Comparison of ENCODE assay signal across 8 cellular contexts in the genomic region with DNA sequence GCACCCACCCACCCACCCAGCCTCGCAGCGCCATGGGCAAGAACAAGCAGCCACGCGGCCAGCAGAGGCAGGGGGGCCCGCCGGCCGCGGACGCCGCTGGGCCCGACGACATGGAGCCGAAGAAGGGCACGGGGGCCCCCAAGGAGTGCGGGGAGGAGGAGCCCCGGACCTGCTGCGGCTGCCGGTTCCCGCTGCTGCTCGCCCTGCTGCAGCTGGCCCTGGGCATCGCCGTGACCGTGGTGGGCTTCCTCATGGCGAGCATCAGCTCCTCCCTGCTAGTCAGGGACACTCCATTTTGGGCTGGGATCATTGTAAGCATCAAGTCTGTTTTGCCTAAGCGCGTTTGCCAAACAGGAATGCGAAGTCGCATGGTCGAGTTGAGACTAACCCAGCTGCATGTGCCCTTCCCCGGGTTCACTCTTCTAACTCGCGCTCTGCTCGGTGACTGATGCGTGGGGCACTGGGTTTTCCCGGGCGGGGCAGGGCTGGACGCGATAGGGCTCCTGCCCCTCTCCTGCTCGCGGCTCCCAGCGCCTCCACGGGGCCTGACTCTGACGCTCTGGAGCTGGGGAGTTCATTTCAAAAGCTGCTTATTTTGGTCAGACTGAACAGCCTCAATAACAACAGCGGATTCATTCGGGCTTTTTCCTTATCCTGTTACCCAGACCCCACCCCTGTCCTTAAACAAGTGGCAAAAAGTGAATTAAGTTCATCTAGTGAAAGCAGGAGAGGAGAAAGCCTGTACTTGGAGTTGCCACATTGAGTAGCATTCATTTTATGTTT. TPM values are rescaled to one million over a fixed set of nuclear protein-coding genes. Genes with fewer than 3 reads are reported as not detected.
DNase-seq lines count a peak whose midpoint lies in the region; ATAC-seq, FAIRE-seq and TF ChIP-seq lines count a peak whose summit lies in the region.

No MANE protein-coding gene starts in this region.

- TF ChIP-seq RAD21 in K562 (CRISPR knock-in tag; conservative IDR thresholded peaks at IDR 0.05 in 1 of 2, IDR thresholded peaks at IDR 0.05 in 1 of 2), result no peak

- no peak overlapping the region for H2AFZ ChIP-seq in K562 (ENCODE audit: low read depth, low read length)

- H3K4me3 ChIP-seq in AG04450 (ENCODE audit: low read depth, low read length) (peak overlapping the region; percentile 65), MG63 (peak overlapping the region; percentile 35), K562 (no peak overlapping the region), iPS-15b (ENCODE audit: low read depth, low read length) (peak overlapping the region; percentile 61)

- no peak overlapping the region for H3K4me2 ChIP-seq in K562 (ENCODE audit: insufficient read depth, low read length)

- no peak for FAIRE-seq in K562 (lab: Jason Lieb, UNC)

- H3K79me2 ChIP-seq in K562 (ENCODE audit: control insufficient read depth, insufficient read depth, low read length), result no peaks in the 10 kb centered on the region

- TF ChIP-seq POLR2A in K562 (conservative IDR thresholded peaks at IDR 0.05), result no peak

- no peaks in the 10 kb centered on the region for H3K9me3 ChIP-seq in AG04450 (ENCODE audit: control insufficient read depth, insufficient read depth, low read length)
- H3K9me3 ChIP-seq in MG63, result no peaks in the 10 kb centered on the region
- H3K9me3 ChIP-seq in K562 (replicated peaks; ENCODE audit: control insufficient read depth, insufficient read depth, low read depth, low read length), result no peaks in the 10 kb centered on the region
- no peaks in the 10 kb centered on the region for H3K9me3 ChIP-seq in iPS-15b (ENCODE audit: control insufficient read depth, insufficient read depth, low read length)

- WGBS in K562 (ENCODE audit: insufficient coverage, low coverage, missing lambda C conversion rate), result 7% methylated on average over 41 of the region's 45 CpGs

- BruUV-seq in K562 (replicated peaks; lab: Mats Ljungman, UMichigan), result no TSS peak

- H3K27me3 ChIP-seq in AG04450 (ENCODE audit: control insufficient read depth, insufficient read depth, low read length), result no peaks in the 10 kb centered on the region
- no peaks in the 10 kb centered on the region for H3K27me3 ChIP-seq in MG63
- H3K27me3 ChIP-seq in K562 (ENCODE audit: control insufficient read depth in 2 of 2, insufficient read depth in 2 of 2, low read length in 2 of 2), result peaks cover 8 to 27% of the 10 kb centered on the region in 2 experiments; a peak in 4 of 5 replicates
- peaks cover 44% of the 10 kb centered on the region for H3K27me3 ChIP-seq in iPS-15b (ENCODE audit: control insufficient read depth, insufficient read depth, low read length)

- no peak for TF ChIP-seq EP300 in K562 (IDR thresholded peaks at IDR 0.05; ENCODE audit: low read length)

- TF ChIP-seq CTCF in AG04450 (IDR thresholded peaks at IDR 0.05; ENCODE audit: low read depth, low read length) (no peak), K562 (IDR thresholded peaks at IDR 0.05 in 2 of 3, conservative IDR thresholded peaks at IDR 0.05 in 1 of 3; ENCODE audit: insufficient read depth in 2 of 3, low read depth in 1 of 3, low read length in 3 of 3) (no peak)

- H3K36me3 ChIP-seq in MG63, result no peaks in the 10 kb centered on the region
- H3K36me3 ChIP-seq in K562 (ENCODE audit: control insufficient read depth, insufficient read depth, low read length), result no peaks in the 10 kb centered on the region
- no peaks in the 10 kb centered on the region for H3K36me3 ChIP-seq in iPS-15b (ENCODE audit: control insufficient read depth, insufficient read depth, low read length)

- no peaks in the 10 kb centered on the region for H3K9me1 ChIP-seq in K562 (ENCODE audit: control insufficient read depth, insufficient read depth, low read length)

- ATAC-seq in GM18868 (IDR thresholded peaks at IDR 0.05; ENCODE audit: unreplicated experiment) (peak; percentile 57), K562 (no peak), GM21825 (IDR thresholded peaks at IDR 0.05; ENCODE audit: unreplicated experiment) (no peak)

- H3K4me1 ChIP-seq in K562 (replicated peaks in 1 of 2; ENCODE audit: control insufficient read depth in 2 of 2, insufficient read depth in 2 of 2, low read length in 2 of 2) (peaks cover 0 to 10% of the 10 kb centered on the region in 2 experiments; a peak in 2 of 5 replicates), iPS-15b (ENCODE audit: control insufficient read depth, insufficient read depth, low read length) (peaks cover 4% of the 10 kb centered on the region)

- intact Hi-C loops in K562 (cut with micrococcal nuclease), result no loop called here

- CTCF ChIA-PET in AG04450 (lab: Charles Lee) (no interaction called here), K562 (lab: Yijun Ruan, JAX; ENCODE audit: low intra/inter-chr PET ratio) (no interaction called here)

- in situ Hi-C loops in K562 (cut with MboI), result no loop called here

- H3K9ac ChIP-seq in K562 (ENCODE audit: insufficient read depth in 1 of 2, low read depth in 2 of 2, low read length in 2 of 2), result no peak overlapping the region
- H3K9ac ChIP-seq in iPS-15b (ENCODE audit: low read depth, low read length), result peak overlapping the region; percentile 32

- DNase-seq in AG04450 (ENCODE audit: low read depth, low spot score), result no peak
- peak; percentile 52 for DNase-seq in MG63
- DNase-seq in K562 (ENCODE audit: extremely low read depth in 1 of 4, low spot score in 3 of 4), result no peak
- peak; percentile 80 for DNase-seq in putamen (ENCODE audit: low spot score)
- DNase-seq in stimulated activated CD4-positive, alpha-beta T cell treated with anti-CD3 and anti-CD28 coated beads, Interleukin-1b, Interleukin-23, amount 100 ng/mL, for 48 hours, result no peak

- peak overlapping the region; percentile 55 for H3K27ac ChIP-seq in AG04450 (ENCODE audit: low read depth, low read length)
- no peak overlapping the region for H3K27ac ChIP-seq in K562 (ENCODE audit: extremely low read depth, low read depth, low read length)

- POLR2A ChIA-PET in AG04450 (lab: Yijun Ruan, JAX), result interaction anchor here (0.6 to 1.3 kb wide), 3 partner anchors 43 to 79 kb away, joined by 3 to 6 read pairs (median 3); a partner anchor contains a TSS
- POLR2A ChIA-PET in K562 (lab: Yijun Ruan, JAX), result no interaction called here

- H4K20me1 ChIP-seq in K562 (replicated peaks; ENCODE audit: control insufficient read depth, insufficient read depth, low read length), result no peaks in the 10 kb centered on the region

TF ChIP-seq in K562, 482 proteins besides CTCF, POLR2A, EP300 and RAD21:
- TF ChIP-seq ERF (CRISPR knock-in tag; IDR thresholded peaks at IDR 0.05) (0 out of 2 replicates have a peak, but pooled peaks have one; percentile 32), ZNF436 (CRISPR knock-in tag; IDR thresholded peaks at IDR 0.05) (no peak), MAZ (CRISPR knock-in tag; conservative IDR thresholded peaks at IDR 0.05 in 1 of 2, IDR thresholded peaks at IDR 0.05 in 1 of 2) (0 out of 4 replicates have a peak, but pooled peaks of 1 of the 2 experiments have one; percentile 30)

RNA-seq across cellular contexts. Expression of a gene that starts 0.5 kb away (rescaled TPM):
- polyA plus RNA-seq in AG04450 (2011; rRNA removed) (19.9 and 21.6 TPM in 2 replicates), K562 (2011; rRNA removed) (not detected in 2 replicates), K562 (2014; fragmentation: Illumina TruSeq; extraction: Trizol) (not detected in 2 replicates), K562 (2014; fragmentation: Nextera tagmentation; extraction: Ambion mirVana) (not detected), K562 (2014; rRNA removed) (not detected in 2 replicates)
- 44.0 and 57.7 TPM in 2 replicates for polyA minus RNA-seq in AG04450 (2011; rRNA and poly(A)+ RNA removed)
- total RNA-seq in MG63 (2014; rRNA removed; shearing (Covaris generic); ENCODE audit: low replicate concordance), result 0.13 TPM in 1 of 2 replicates, not detected in the other
- not detected in 2 replicates for total RNA-seq in K562 (2011; cell fraction: chromatin; rRNA removed; ENCODE audit: low replicate concordance)
- total RNA-seq in K562 (2011; cell fraction: nucleolus; rRNA removed), result not detected in 2 replicates
- not detected in 2 replicates for total RNA-seq in K562 (2011; cell fraction: nucleoplasm; rRNA removed)
- total RNA-seq in K562 (2014; rRNA removed) (not detected in 2 replicates), K562 (2014; rRNA removed; fragmentation: Illumina TruSeq; extraction: Trizol) (not detected in 2 replicates), K562 (2015; rRNA removed; fragmentation: Illumina TruSeq; extraction: Trizol) (not detected in 2 replicates), K562 (2021) (0.40 TPM in 1 of 2 replicates, not detected in the other)
- not detected in 2 replicates for polyA plus RNA-seq in K562 (2011; cell fraction: cytosol; rRNA removed)
- not detected in 2 replicates for polyA plus RNA-seq in K562 (2011; cell fraction: nucleus; rRNA removed)
- not detected in 2 replicates for polyA plus RNA-seq in K562 (2012)
- polyA minus RNA-seq in K562 (2011; rRNA and poly(A)+ RNA removed), result not detected in 2 replicates
- polyA minus RNA-seq in K562 (2011; cell fraction: cytosol; rRNA and poly(A)+ RNA removed), result not detected in 2 replicates
- not detected in 2 replicates for polyA minus RNA-seq in K562 (2011; cell fraction: nucleus; rRNA and poly(A)+ RNA removed)

Comparison
In these comparisons a context has a peak if more than half of its experiments do, and no peak if none do; other contexts are left out.
1. DNase-seq: peak in MG63 (single experiment) and putamen (single experiment); none in AG04450 (single experiment), K562 (0 of 4) and stimulated activated CD4-positive, alpha-beta T cell treated with anti-CD3 and anti-CD28 coated beads, Interleukin-1b, Interleukin-23, amount 100 ng/mL, for 48 hours (single experiment).